ENCODE assay signal across 23 cellular contexts in the genomic region with DNA sequence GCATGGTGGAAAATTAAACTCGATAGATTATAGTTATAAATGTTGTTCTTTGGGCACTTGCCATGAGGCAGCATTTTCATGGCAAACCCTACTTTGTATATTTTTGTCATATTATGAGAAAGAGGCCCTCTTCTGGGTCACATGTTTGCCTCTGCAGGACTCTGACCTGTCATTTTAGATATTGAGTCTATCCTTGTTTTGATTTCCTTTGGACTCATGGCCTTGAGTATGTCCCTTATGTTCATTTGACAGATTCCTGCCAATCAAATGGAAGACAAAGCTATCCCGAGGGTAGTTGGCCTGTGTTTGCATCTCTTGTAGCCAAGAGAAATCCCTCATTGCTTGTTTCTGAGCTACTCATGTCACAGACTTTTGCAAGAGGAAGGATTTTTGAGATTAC.
"Had no signal": no experiment of that assay in that cellular context is flagged by ENCODE, and none has a peak within 500 bp of the region (broad histone marks: within the 10 kb centered on the region; RNA-seq: fewer than 3 reads in every experiment).

No MANE protein-coding gene starts in this region.

- H3K27ac ChIP-seq: heart left ventricle, left lung, pancreas, prostate gland, skin epidermis, spleen, tibial nerve, upper lobe of left lung had no signal

- H3K27me3 ChIP-seq: heart left ventricle, left lung, pancreas, spleen, tibial nerve, upper lobe of left lung had no signal

- FAIRE-seq: pancreas, urothelium cell line had no signal

- H3K4me3 ChIP-seq: heart left ventricle, left lung, lung, pancreas, prostate gland, skin epidermis, spleen, tibial nerve, upper lobe of left lung had no signal

- H3K9me3 ChIP-seq: left lung, pancreas, prostate gland, spleen, tibial nerve, upper lobe of left lung had no signal

- DNase-seq: heart left ventricle; islet precursor cell; left lung; midbrain; naive thymus-derived CD8-positive, alpha-beta T cell; nucleus accumbens; pancreas; posterior cingulate gyrus; retina; right cardiac atrium; spleen; stimulated activated CD4-positive, alpha-beta T cell treated with anti-CD3 and anti-CD28 coated beads, Interleukin-4, amount 100 ng/mL, for 24 hours; stimulated activated naive CD4-positive, alpha-beta T cell treated with Interleukin-2 at 50 U/mL for 16 hours; stimulated activated naive CD8-positive, alpha-beta T cell treated with anti-CD3 and anti-CD28 coated beads, Interleukin-15, amount 100 ng/mL, for 72 hours; substantia nigra; upper lobe of left lung had no signal

- ATAC-seq: heart left ventricle; left lung; naive thymus-derived CD8-positive, alpha-beta T cell; pancreas; right cardiac atrium; sciatic nerve; stimulated activated effector memory CD8-positive, alpha-beta T cell treated with anti-CD3 and anti-CD28 coated beads, Interleukin-12 subunit alpha, Interleukin-12 subunit beta, amount 100 ng/mL, for 72 hours; stimulated activated naive CD8-positive, alpha-beta T cell treated with anti-CD3 and anti-CD28 coated beads, Interleukin-15, amount 100 ng/mL, for 72 hours had no signal

- H3K36me3 ChIP-seq: heart left ventricle, left lung, pancreas, prostate gland, spleen, tibial nerve, upper lobe of left lung had no signal
